19 cellular contexts compared by ENCODE assay signal in genomic region chr13:107157272-107157671, GRCh38.
DNase-seq lines count a peak whose midpoint lies in the region; ATAC-seq, FAIRE-seq and TF ChIP-seq lines count a peak whose summit lies in the region.
"Had no signal": no experiment of that assay in that cellular context is flagged by ENCODE, and none has a peak within 500 bp of the region (broad histone marks: within the 10 kb centered on the region; RNA-seq: fewer than 3 reads in every experiment).

No MANE protein-coding gene starts in this region.

- no peaks in the 10 kb centered on the region for H3K36me3 ChIP-seq in right lobe of liver
- H3K36me3 ChIP-seq: HAP-1 had no signal

- no peaks in the 10 kb centered on the region for H3K4me1 ChIP-seq in right lobe of liver
- H3K4me1 ChIP-seq: HAP-1 had no signal

- intact Hi-C loops in right lobe of liver (cut with DNase I) = no loop called here

- no peak for TF ChIP-seq CTCF in AG09309 (IDR thresholded peaks at IDR 0.05; ENCODE audit: control insufficient read depth, insufficient read depth, low read depth, low read length, missing control alignments)
- no peak for TF ChIP-seq CTCF in right lobe of liver (IDR thresholded peaks at IDR 0.05)

- DNase-seq in AG09309 (ENCODE audit: low read depth) (peak; percentile 23), GM04504 (ENCODE audit: low read depth) (peak; percentile 22), dedifferentiated amniotic fluid mesenchymal stem cell (ENCODE audit: extremely low spot score) (peak; percentile 48), inferior parietal cortex (ENCODE audit: extremely low spot score) (peak; percentile 11), right lobe of liver (no peak), HTR-8/SVneo (ENCODE audit: insufficient read length, low spot score) (no peak)
- DNase-seq in activated CD4-positive, alpha-beta T cell treated with anti-CD3 and anti-CD28 coated beads for 48 hours = no peak
- DNase-seq: CD4-positive, alpha-beta memory T cell; DMS79 treated with DMSO at 0.1 percent for 48 hours; MV-4-11; NCI-H1417; NCI-H187 treated with DMSO at 0.1 percent for 48 hours; NCI-H69; NK-92 treated with Interleukin-12 subunit alpha and Interleukin-12 subunit beta, amount 100 ng/mL, for 24 hours; SHP77 treated with DMSO at 0.1 percent for 48 hours had no signal

- ATAC-seq in right lobe of liver = no peak
- ATAC-seq: GM12878, K562 had no signal

- no peak overlapping the region for H3K27ac ChIP-seq in right lobe of liver
- H3K27ac ChIP-seq: HL-60 had no signal

- no peak overlapping the region for H3K4me3 ChIP-seq in AG09309 (ENCODE audit: control insufficient read depth, low read depth, low read length)
- no peak overlapping the region for H3K4me3 ChIP-seq in right lobe of liver
- H3K4me3 ChIP-seq: GM12878, HAP-1, K562 had no signal

- H3K27me3 ChIP-seq in right lobe of liver = no peaks in the 10 kb centered on the region

- WGBS in right lobe of liver (ENCODE audit: insufficient coverage, low coverage, low lambda C conversion rate, missing lambda C conversion rate) = 71% methylated on average over 2 of the region's 2 CpGs

- no peaks in the 10 kb centered on the region for H3K9me3 ChIP-seq in right lobe of liver
- H3K9me3 ChIP-seq: HAP-1 had no signal

- no peak for TF ChIP-seq POLR2A in right lobe of liver (IDR thresholded peaks at IDR 0.05)

- no peak for FAIRE-seq in HTR-8/SVneo (lab: Jason Lieb, UNC)
- FAIRE-seq: GM12878, K562 had no signal

Comparison
In these comparisons a context has a peak if more than half of its experiments do, and no peak if none do; other contexts are left out.
1. DNase-seq: peak in AG09309 (single experiment), GM04504 (single experiment), dedifferentiated amniotic fluid mesenchymal stem cell (single experiment) and inferior parietal cortex (single experiment); none in right lobe of liver (0 of 3), HTR-8/SVneo (single experiment) and activated CD4-positive, alpha-beta T cell treated with anti-CD3 and anti-CD28 coated beads for 48 hours (single experiment).